8 cellular contexts compared by ENCODE assay signal in genomic region chr2:71275939-71276310, GRCh38. TPM values are rescaled to one million over a fixed set of nuclear protein-coding genes. Genes with fewer than 3 reads are reported as not detected.
DNase-seq lines count a peak whose midpoint lies in the region; ATAC-seq, FAIRE-seq and TF ChIP-seq lines count a peak whose summit lies in the region.

No MANE protein-coding gene starts in this region.

- H3K79me1 ChIP-seq in mesendoderm (ENCODE audit: low read length), result no peaks in the 10 kb centered on the region

- no peak; a peak in 1 of 6 replicates for ATAC-seq in A549
- peak; percentile 6 for ATAC-seq in GM21360 (IDR thresholded peaks at IDR 0.05; ENCODE audit: unreplicated experiment)
- ATAC-seq in HG03097 (IDR thresholded peaks at IDR 0.05; ENCODE audit: low FRiP score, unreplicated experiment), result no peak

- H3K4me1 Mint-ChIP-seq in activated naive CD8-positive, alpha-beta T cell treated with anti-CD3 and anti-CD28 coated beads for 36 hours, result peaks cover 10% of the 10 kb centered on the region

- H3K4ac ChIP-seq in mesendoderm (ENCODE audit: low read depth, low read length), result no peak overlapping the region

- no peak for TF ChIP-seq POLR2A in A549 (IDR thresholded peaks at IDR 0.05; ENCODE audit: low read length)
- TF ChIP-seq POLR2A in ovary (IDR thresholded peaks at IDR 0.05), result no peak

- no peaks in the 10 kb centered on the region for H3K36me3 ChIP-seq in mesendoderm (ENCODE audit: control insufficient read depth, insufficient read depth, low read length)
- no peaks in the 10 kb centered on the region for H3K36me3 ChIP-seq in ovary

- no peak overlapping the region for H2BK15ac ChIP-seq in mesendoderm (replicated peaks; ENCODE audit: low read depth)

- peak overlapping the region; percentile 5 for H3K9ac ChIP-seq in mesendoderm (ENCODE audit: low read length)

- TF ChIP-seq EP300 in A549 (IDR thresholded peaks at IDR 0.05) (no peak), ovary (IDR thresholded peaks at IDR 0.05) (no peak)

- H3K18ac ChIP-seq in mesendoderm (ENCODE audit: low read length), result no peak overlapping the region

- H3K4me3 ChIP-seq in A549 (peak overlapping the region; percentile 50), mesendoderm (ENCODE audit: low read length) (no peak overlapping the region), ovary (no peak overlapping the region)

- POLR2A ChIA-PET in A549 (lab: Yijun Ruan, JAX), result interaction anchor here (0.6 to 2.3 kb wide), 5 partner anchors 9 to 56 kb away, joined by 3 to 9 read pairs (median 4); partner anchors contain the start of genes PAIP2B and ZNF638

- peaks cover 90% of the 10 kb centered on the region for H3K27me3 Mint-ChIP-seq in activated naive CD8-positive, alpha-beta T cell treated with anti-CD3 and anti-CD28 coated beads for 36 hours

- no peak overlapping the region for H3K23ac ChIP-seq in mesendoderm (ENCODE audit: low read length)

- peaks cover 3% of the 10 kb centered on the region for H3K36me3 Mint-ChIP-seq in activated naive CD8-positive, alpha-beta T cell treated with anti-CD3 and anti-CD28 coated beads for 36 hours

- H3K9me3 Mint-ChIP-seq in activated naive CD8-positive, alpha-beta T cell treated with anti-CD3 and anti-CD28 coated beads for 36 hours, result peaks cover 3% of the 10 kb centered on the region

- no peak overlapping the region for H2BK5ac ChIP-seq in mesendoderm (ENCODE audit: low read length)

- H3K27me3 ChIP-seq in mesendoderm (ENCODE audit: insufficient read depth, low read length, poor library complexity) (no peaks in the 10 kb centered on the region), ovary (no peaks in the 10 kb centered on the region)

- no peak overlapping the region for H4K5ac ChIP-seq in mesendoderm (ENCODE audit: low read length)

- H3K4me2 ChIP-seq in A549, result peak overlapping the region; percentile 88
- peak overlapping the region; percentile 1 for H3K4me2 ChIP-seq in mesendoderm (ENCODE audit: low read length)

- peaks cover 12% of the 10 kb centered on the region for H3K9me3 ChIP-seq in A549
- no peaks in the 10 kb centered on the region for H3K9me3 ChIP-seq in ovary

- no peak for TF ChIP-seq CTCF in A549 (IDR thresholded peaks at IDR 0.05)
- TF ChIP-seq CTCF in ovary (IDR thresholded peaks at IDR 0.05), result no peak

- H4K8ac ChIP-seq in mesendoderm (ENCODE audit: low read depth, low read length), result no peak overlapping the region

- FAIRE-seq in A549 (lab: Jason Lieb, UNC), result no peak

- no peak overlapping the region for H3K27ac Mint-ChIP-seq in activated naive CD8-positive, alpha-beta T cell treated with anti-CD3 and anti-CD28 coated beads for 36 hours

- H3K27ac ChIP-seq in A549 (peak overlapping the region in 1 of 2 experiments; percentile 20; a peak in 1 of 6 replicates), mesendoderm (ENCODE audit: low read depth, low read length) (no peak overlapping the region), ovary (no peak overlapping the region)

- H3K79me2 ChIP-seq in mesendoderm (ENCODE audit: control insufficient read depth, insufficient read depth, low read length), result no peaks in the 10 kb centered on the region

- DNase-seq in A549 (ENCODE audit: low read depth in 1 of 2, low spot score in 1 of 2), result no peak
- DNase-seq in activated naive CD8-positive, alpha-beta T cell treated with anti-CD3 and anti-CD28 coated beads for 36 hours, result no peak
- no peak for DNase-seq in mesendoderm
- no peak for DNase-seq in GM03348 (ENCODE audit: low spot score)
- no peak for DNase-seq in SK-N-DZ (ENCODE audit: low spot score)
- DNase-seq in ovary, result no peak

- CTCF ChIA-PET in A549 (lab: Yijun Ruan, JAX), result interaction anchor here (0.8 to 2.5 kb wide), 11 partner anchors 15 to 236 kb away, joined by 3 to 13 read pairs (median 5); partner anchors contain the start of gene ZNF638

- H2AK5ac ChIP-seq in mesendoderm (ENCODE audit: low read length), result no peak overlapping the region

- peaks cover 5% of the 10 kb centered on the region; the same call in 1 of the 3 replicates for H3K4me1 ChIP-seq in A549
- H3K4me1 ChIP-seq in mesendoderm (ENCODE audit: control insufficient read depth, low read depth, low read length), result no peaks in the 10 kb centered on the region
- no peaks in the 10 kb centered on the region for H3K4me1 ChIP-seq in ovary (ENCODE audit: insufficient read depth)

- TF ChIP-seq RAD21 in A549 (conservative IDR thresholded peaks at IDR 0.05 in 1 of 2, IDR thresholded peaks at IDR 0.05 in 1 of 2), result no peak

- H2BK120ac ChIP-seq in mesendoderm (ENCODE audit: low read depth, low read length), result no peak overlapping the region

- peak overlapping the region; percentile 25 for H3K56ac ChIP-seq in mesendoderm (ENCODE audit: low read length)

- intact Hi-C loops in ovary (cut with DNase I), result loop anchor here in 1 of 4 donors (1.0 kb wide), 1 partner anchor 49 kb away; the partner anchor contains the start of gene PAIP2B

- peak overlapping the region; percentile 61 for H3K4me3 Mint-ChIP-seq in activated naive CD8-positive, alpha-beta T cell treated with anti-CD3 and anti-CD28 coated beads for 36 hours

- 18% methylated on average over 8 of the region's 8 CpGs for WGBS in A549 (ENCODE audit: missing lambda C conversion rate)
- WGBS in mesendoderm (ENCODE audit: extremely low coverage, insufficient coverage, low lambda C conversion rate), result no CpG with 5 or more reads among the region's 8 CpGs
- WGBS in ovary, 3 donors, result 38 to 43% (median 40%) methylated on average over 8 of the region's 8 CpGs

TF ChIP-seq in A549, 52 proteins besides CTCF, POLR2A, EP300 and RAD21:
- TF ChIP-seq ZSCAN20 (CRISPR knock-in tag; IDR thresholded peaks at IDR 0.05) (no peak), RNF2 (IDR thresholded peaks at IDR 0.05; ENCODE audit: borderline replicate concordance, low read depth) (0 out of 2 replicates have a peak, but pooled peaks have one; percentile 5), RFX5 (IDR thresholded peaks at IDR 0.05) (no peak)

RNA-seq across cellular contexts. Expression of gene PAIP2B, which starts 49.0 kb away (rescaled TPM):
- polyA plus RNA-seq in A549 (2011; rRNA removed) (0.84 and 0.94 TPM in 2 replicates), A549 (2017; fragmentation: RNase III; extraction: RNeasy Plus Mini Kit Qiagen cat#74134 plus additional on column Dnase treatment) (0.54 to 0.70 TPM (median 0.61 TPM) in 3 replicates), ovary (1 to 10 TPM; 8.9 to 9.0 TPM)
- polyA plus RNA-seq in A549 (2012; cell fraction: cytosol; rRNA removed), result 0.19 and 0.21 TPM in 2 replicates
- 0.05 and 0.13 TPM in 2 replicates for polyA plus RNA-seq in A549 (2012; cell fraction: nucleus; rRNA removed)
- 0.63 and 0.66 TPM in 2 replicates for polyA minus RNA-seq in A549 (2011; rRNA and poly(A)+ RNA removed)
- 1 to 10 TPM; 2.4 TPM for total RNA-seq in activated naive CD8-positive, alpha-beta T cell treated with anti-CD3 and anti-CD28 coated beads for 36 hours
- 4.5 TPM for polyA plus RNA-seq in mesendoderm (2013, experiment 1 of 2)
- 4.3 TPM for polyA plus RNA-seq in mesendoderm (2013, experiment 2 of 2)
- 5.5 and 6.0 TPM in 2 replicates for polyA plus RNA-seq in SK-N-DZ (2014; cell fraction: cytosol; rRNA removed)
- polyA plus RNA-seq in SK-N-DZ (2014; cell fraction: nucleus; rRNA removed), result 4.2 and 5.3 TPM in 2 replicates
- 10 to 100 TPM in 6 of 7 donors, 1 to 10 TPM in 1; 9.0 to 20.7 (median 19.3) TPM for total RNA-seq in ovary

RNA-seq across cellular contexts. Expression of gene ZNF638, which starts 55.7 kb away (rescaled TPM):
- polyA plus RNA-seq in A549 (2011; rRNA removed), result 148 and 160 TPM in 2 replicates
- polyA plus RNA-seq in A549 (2012; cell fraction: cytosol; rRNA removed), result 26.5 and 30.7 TPM in 2 replicates
- polyA plus RNA-seq in A549 (2012; cell fraction: nucleus; rRNA removed), result 33.6 and 51.8 TPM in 2 replicates
- 74.2 to 81.1 TPM (median 75.6 TPM) in 3 replicates for polyA plus RNA-seq in A549 (2017; fragmentation: RNase III; extraction: RNeasy Plus Mini Kit Qiagen cat#74134 plus additional on column Dnase treatment)
- polyA minus RNA-seq in A549 (2011; rRNA and poly(A)+ RNA removed), result 151 and 184 TPM in 2 replicates
- 10 to 100 TPM; 65.5 to 68.2 TPM for total RNA-seq in activated naive CD8-positive, alpha-beta T cell treated with anti-CD3 and anti-CD28 coated beads for 36 hours
- polyA plus RNA-seq in mesendoderm (2013, experiment 1 of 2), result 106 TPM
- 104 TPM for polyA plus RNA-seq in mesendoderm (2013, experiment 2 of 2)
- polyA plus RNA-seq in SK-N-DZ (2014; cell fraction: cytosol; rRNA removed), result 84.9 and 96.8 TPM in 2 replicates
- polyA plus RNA-seq in SK-N-DZ (2014; cell fraction: nucleus; rRNA removed), result 265 and 334 TPM in 2 replicates
- 100 to 1,000 TPM; 122 to 160 (median 140) TPM for total RNA-seq in ovary
- polyA plus RNA-seq in ovary, result 10 to 100 TPM; 76.9 to 87.9 TPM
